In the genomic region with DNA sequence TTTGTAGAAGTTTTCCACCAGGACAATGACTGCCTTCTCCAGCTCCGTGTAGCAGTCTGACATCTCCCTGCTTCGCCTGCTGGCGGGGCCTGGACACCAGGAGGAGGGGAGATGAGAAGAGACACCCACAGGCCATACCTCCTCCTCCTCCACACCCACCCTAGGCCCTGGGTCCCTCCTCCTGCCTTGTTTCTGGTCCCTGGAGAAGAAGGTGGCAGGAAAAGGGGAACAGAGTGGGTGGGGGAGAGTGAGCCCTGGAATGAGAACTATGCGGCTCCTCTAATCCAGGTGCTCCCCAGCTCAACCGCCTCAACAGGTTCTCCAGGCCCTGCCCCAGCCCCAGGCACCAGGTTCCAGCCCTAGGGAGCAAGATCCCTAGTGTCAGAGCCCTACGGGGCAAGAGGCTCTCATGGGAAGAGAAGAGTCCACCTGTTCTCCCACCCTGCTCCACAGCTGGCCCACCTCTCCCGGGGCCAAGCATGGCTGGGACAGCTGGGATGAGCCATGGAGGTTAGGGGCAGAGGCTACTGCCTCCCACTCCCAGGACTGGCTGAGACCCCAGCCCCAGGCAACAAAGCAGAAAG, we compare ENCODE assay signal across 11 cellular contexts. TPM values are rescaled to one million over a fixed set of nuclear protein-coding genes. Genes with fewer than 3 reads are reported as not detected.
DNase-seq lines count a peak whose midpoint lies in the region; ATAC-seq, FAIRE-seq and TF ChIP-seq lines count a peak whose summit lies in the region.
"Had no signal": no experiment of that assay in that cellular context is flagged by ENCODE, and none has a peak within 500 bp of the region (broad histone marks: within the 10 kb centered on the region; RNA-seq: fewer than 3 reads in every experiment).

No MANE protein-coding gene starts in this region.

- H3K9me3 ChIP-seq in pancreas = no peaks in the 10 kb centered on the region

- H3K36me3 Mint-ChIP-seq in Calu3 (ENCODE audit: insufficient read depth, unreplicated experiment) = peaks cover 82% of the 10 kb centered on the region

- peaks cover 46% of the 10 kb centered on the region for H3K4me1 Mint-ChIP-seq in Calu3 (ENCODE audit: low read depth, unreplicated experiment)

- H3K9me3 Mint-ChIP-seq in Calu3 (ENCODE audit: low read depth, unreplicated experiment) = no peaks in the 10 kb centered on the region

- BruUV-seq in Calu3 (replicated peaks; lab: Mats Ljungman, UMichigan) = TSS peak; percentile 19

- FAIRE-seq in pancreas (lab: Jason Lieb, UNC) = no peak

- CTCF ChIA-PET in Calu3 (lab: Charles Lee) = interaction anchor here (0.6 to 1.5 kb wide), 7 partner anchors 8 to 92 kb away, joined by 3 to 6 read pairs (median 3); a partner anchor contains a TSS

- TF ChIP-seq CTCF in Calu3 (IDR thresholded peaks at IDR 0.05; ENCODE audit: unreplicated experiment) (no peak), WI38 (IDR thresholded peaks at IDR 0.05; ENCODE audit: low read depth, low read length) (no peak), fibroblast of villous mesenchyme (IDR thresholded peaks at IDR 0.05; ENCODE audit: insufficient read depth, low read depth, low read length) (no peak), pancreas (IDR thresholded peaks at IDR 0.05) (no peak)

- ATAC-seq in sciatic nerve (peak; percentile 1), HG03280 (IDR thresholded peaks at IDR 0.05; ENCODE audit: unreplicated experiment) (no peak), pancreas (no peak), GM19463 (IDR thresholded peaks at IDR 0.05; ENCODE audit: unreplicated experiment) (no peak)

- H3K4me1 ChIP-seq in pancreas = no peaks in the 10 kb centered on the region

- peak overlapping the region; percentile 71 for H3K27ac Mint-ChIP-seq in Calu3 (ENCODE audit: unreplicated experiment)

- no peaks in the 10 kb centered on the region for H3K27me3 ChIP-seq in pancreas

- WGBS in pancreas, 2 donors = 80 to 87% methylated on average over 7 of the region's 7 CpGs

- intact Hi-C loops in Calu3 (cut with micrococcal nuclease; ENCODE audit: unreplicated experiment) (loop anchor here (2.0 kb wide), 1 partner anchor 35 kb away; no protein-coding TSS in a partner anchor), sciatic nerve (cut with DNase I) (no loop called here), pancreas (cut with DNase I) (no loop called here)

- peak; percentile 83 for DNase-seq in Calu3
- DNase-seq in fibroblast of villous mesenchyme (ENCODE audit: low read depth) = no peak
- DNase-seq in sciatic nerve (ENCODE audit: low spot score) = no peak
- DNase-seq in NCI-H1105 (lab: John Stamatoyannopoulos, UW) = no peak
- no peak for DNase-seq in pancreas
- DNase-seq: activated CD4-positive, alpha-beta T cell treated with anti-CD3 and anti-CD28 coated beads for 4 hours; cerebellar nuclear complex; NCI-H774 had no signal

- H3K27me3 Mint-ChIP-seq in Calu3 (ENCODE audit: unreplicated experiment) = no peaks in the 10 kb centered on the region

- H3K4me3 ChIP-seq in WI38 (ENCODE audit: low read depth, low read length) (peak overlapping the region; percentile 69), fibroblast of villous mesenchyme (ENCODE audit: low read depth, low read length) (peak overlapping the region; percentile 29), pancreas (peak overlapping the region in 1 of 4 donors; percentile 18)

- peak overlapping the region; percentile 90 for H3K4me3 Mint-ChIP-seq in Calu3 (ENCODE audit: low read depth, unreplicated experiment)

- peaks cover 0 to 11% (median 0%) of the 10 kb centered on the region in 3 donors for H3K36me3 ChIP-seq in pancreas

- peak overlapping the region in 2 of 4 donors; percentile 46 to 73 for H3K27ac ChIP-seq in pancreas

RNA-seq across cellular contexts. Expression of a gene that starts 4.8 kb away (rescaled TPM):
- 247 and 255 TPM in 2 replicates for total RNA-seq in Calu3 (2022)
- total RNA-seq in fibroblast of villous mesenchyme = 159 and 206 TPM in 2 replicates
- total RNA-seq in sciatic nerve = 58.4 TPM
- total RNA-seq in pancreas = 10 to 100 TPM in 4 of 6 donors, 1 to 10 TPM in 2; 8.1 to 30.8 (median 13.4) TPM
- polyA plus RNA-seq in pancreas = 10 to 100 TPM; 31.1 to 43.9 TPM

RNA-seq across cellular contexts. Expression of a gene that starts 7.9 kb away (rescaled TPM):
- total RNA-seq in Calu3 (2022) = 74.6 and 106 TPM in 2 replicates
- not detected in 2 replicates for total RNA-seq in fibroblast of villous mesenchyme
- total RNA-seq in sciatic nerve = 0.49 TPM
- 10 to 100 TPM in 4 of 6 donors, 1 to 10 TPM in 2; 3.6 to 21.6 (median 11.1) TPM for total RNA-seq in pancreas
- polyA plus RNA-seq in pancreas = 10 to 100 TPM; 20.2 to 23.7 TPM

RNA-seq across cellular contexts. Expression of a gene that starts 19.1 kb away (rescaled TPM):
- total RNA-seq in Calu3 (2022) (104 and 117 TPM in 2 replicates), fibroblast of villous mesenchyme (160 and 178 TPM in 2 replicates), sciatic nerve (112 TPM), pancreas (10 to 100 TPM; 22.0 to 47.3 (median 30.5) TPM)
- 100 to 1,000 TPM; 105 to 125 TPM for polyA plus RNA-seq in pancreas

RNA-seq across cellular contexts. Expression of a gene that starts 20.1 kb away (rescaled TPM):
- total RNA-seq in Calu3 (2022) = not detected in 2 replicates
- total RNA-seq in fibroblast of villous mesenchyme = not detected in 2 replicates
- 99.7 TPM for total RNA-seq in sciatic nerve
- 10 to 100 TPM in 1 of 6 donors, 1 to 10 TPM in 5; 1.9 to 14.0 (median 4.0) TPM for total RNA-seq in pancreas
- 1 to 10 TPM; 2.5 to 7.9 TPM for polyA plus RNA-seq in pancreas

RNA-seq across cellular contexts. Expression of a gene that starts 25.7 kb away (rescaled TPM):
- total RNA-seq in Calu3 (2022) (93.7 and 100 TPM in 2 replicates), fibroblast of villous mesenchyme (41.9 and 47.9 TPM in 2 replicates), sciatic nerve (66.3 TPM), pancreas (10 to 100 TPM; 27.9 to 49.2 (median 34.8) TPM)
- 10 to 100 TPM; 54.9 to 87.4 TPM for polyA plus RNA-seq in pancreas
